ENCODE assay signal across 1 cellular context in genomic region chr1:236343246-236343862, GRCh38.
TF ChIP-seq lines count a peak whose summit lies in the region.

No MANE protein-coding gene starts in this region.

TF ChIP-seq in H1, 55 proteins besides CTCF, POLR2A, EP300 and RAD21:
- no peak for TF ChIP-seq SP1 (IDR thresholded peaks at IDR 0.05; ENCODE audit: low read depth, low read length)
- TF ChIP-seq SIRT6 (IDR thresholded peaks at IDR 0.05; ENCODE audit: low read length) = no peak
- TF ChIP-seq RNF2 (IDR thresholded peaks at IDR 0.05; ENCODE audit: borderline replicate concordance, low read depth, low read length, missing control alignments, poor library complexity, severe bottlenecking) = no peak
- no peak for TF ChIP-seq ZNF274 (IDR thresholded peaks at IDR 0.05; ENCODE audit: borderline replicate concordance, extremely low read depth, low read length)
- TF ChIP-seq SIX5 (IDR thresholded peaks at IDR 0.05; ENCODE audit: low read depth, low read length) = no peak
- TF ChIP-seq BACH1 (IDR thresholded peaks at IDR 0.05; ENCODE audit: low read length) = no peak
- no peak for TF ChIP-seq POLR2AphosphoS5 (IDR thresholded peaks at IDR 0.05; ENCODE audit: low read depth, low read length)
